Comparison of ENCODE assay signal across 1 cellular context in the genomic region with DNA sequence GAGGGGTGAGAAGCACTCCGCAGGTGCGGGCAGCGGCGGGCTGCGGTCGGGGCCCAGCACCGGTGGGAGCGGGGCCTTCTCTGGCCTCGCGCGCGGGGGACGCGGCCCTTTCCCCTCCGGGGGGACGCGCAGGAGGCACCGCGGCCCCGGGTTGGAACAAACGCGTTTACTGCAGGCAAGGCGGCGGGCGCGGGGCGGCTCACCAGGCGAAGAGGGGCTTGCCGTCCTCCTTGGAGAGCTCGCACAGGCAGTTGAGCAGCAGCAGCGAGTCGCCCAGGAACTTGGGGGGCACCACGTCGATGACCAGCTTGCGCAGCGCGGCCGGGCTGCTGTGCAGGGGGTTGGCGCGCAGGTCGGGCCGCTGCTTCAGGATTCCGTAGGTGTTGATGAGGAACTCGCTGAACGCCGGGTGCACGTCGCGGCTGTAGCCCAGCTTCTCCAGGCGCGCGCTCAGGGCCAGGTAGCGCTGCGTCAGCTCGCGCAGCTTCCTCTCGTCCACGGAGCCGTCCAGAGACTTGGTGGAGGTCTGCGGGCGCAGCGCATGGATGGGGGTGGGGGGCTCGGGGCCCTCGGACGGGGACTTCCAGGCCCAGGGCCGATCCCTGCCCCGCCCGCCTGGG.
TF ChIP-seq lines count a peak whose summit lies in the region.

No MANE protein-coding gene starts in this region.

TF ChIP-seq in SK-N-SH, 30 proteins besides CTCF, POLR2A, EP300 and RAD21 (continued from another document):
- TF ChIP-seq, protein P1, sequence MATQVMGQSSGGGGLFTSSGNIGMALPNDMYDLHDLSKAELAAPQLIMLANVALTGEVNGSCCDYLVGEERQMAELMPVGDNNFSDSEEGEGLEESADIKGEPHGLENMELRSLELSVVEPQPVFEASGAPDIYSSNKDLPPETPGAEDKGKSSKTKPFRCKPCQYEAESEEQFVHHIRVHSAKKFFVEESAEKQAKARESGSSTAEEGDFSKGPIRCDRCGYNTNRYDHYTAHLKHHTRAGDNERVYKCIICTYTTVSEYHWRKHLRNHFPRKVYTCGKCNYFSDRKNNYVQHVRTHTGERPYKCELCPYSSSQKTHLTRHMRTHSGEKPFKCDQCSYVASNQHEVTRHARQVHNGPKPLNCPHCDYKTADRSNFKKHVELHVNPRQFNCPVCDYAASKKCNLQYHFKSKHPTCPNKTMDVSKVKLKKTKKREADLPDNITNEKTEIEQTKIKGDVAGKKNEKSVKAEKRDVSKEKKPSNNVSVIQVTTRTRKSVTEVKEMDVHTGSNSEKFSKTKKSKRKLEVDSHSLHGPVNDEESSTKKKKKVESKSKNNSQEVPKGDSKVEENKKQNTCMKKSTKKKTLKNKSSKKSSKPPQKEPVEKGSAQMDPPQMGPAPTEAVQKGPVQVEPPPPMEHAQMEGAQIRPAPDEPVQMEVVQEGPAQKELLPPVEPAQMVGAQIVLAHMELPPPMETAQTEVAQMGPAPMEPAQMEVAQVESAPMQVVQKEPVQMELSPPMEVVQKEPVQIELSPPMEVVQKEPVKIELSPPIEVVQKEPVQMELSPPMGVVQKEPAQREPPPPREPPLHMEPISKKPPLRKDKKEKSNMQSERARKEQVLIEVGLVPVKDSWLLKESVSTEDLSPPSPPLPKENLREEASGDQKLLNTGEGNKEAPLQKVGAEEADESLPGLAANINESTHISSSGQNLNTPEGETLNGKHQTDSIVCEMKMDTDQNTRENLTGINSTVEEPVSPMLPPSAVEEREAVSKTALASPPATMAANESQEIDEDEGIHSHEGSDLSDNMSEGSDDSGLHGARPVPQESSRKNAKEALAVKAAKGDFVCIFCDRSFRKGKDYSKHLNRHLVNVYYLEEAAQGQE (IDR thresholded peaks at IDR 0.05; ENCODE audit: low read depth, low read length): no peak
- TF ChIP-seq FOSL2 (IDR thresholded peaks at IDR 0.05; ENCODE audit: borderline replicate concordance, low read depth) (no peak), YY1 (IDR thresholded peaks at IDR 0.05; ENCODE audit: low read depth) (no peak), GATA2 (CRISPR knock-in tag; IDR thresholded peaks at IDR 0.05) (no peak), CHD2 (IDR thresholded peaks at IDR 0.05; ENCODE audit: low read length, partially characterized antibody) (no peak), RXRA (IDR thresholded peaks at IDR 0.05; ENCODE audit: borderline replicate concordance, low read depth) (no peak), POLR2AphosphoS5 (IDR thresholded peaks at IDR 0.05; ENCODE audit: low read depth, low read length) (no peak)
- TF ChIP-seq, protein P2, sequence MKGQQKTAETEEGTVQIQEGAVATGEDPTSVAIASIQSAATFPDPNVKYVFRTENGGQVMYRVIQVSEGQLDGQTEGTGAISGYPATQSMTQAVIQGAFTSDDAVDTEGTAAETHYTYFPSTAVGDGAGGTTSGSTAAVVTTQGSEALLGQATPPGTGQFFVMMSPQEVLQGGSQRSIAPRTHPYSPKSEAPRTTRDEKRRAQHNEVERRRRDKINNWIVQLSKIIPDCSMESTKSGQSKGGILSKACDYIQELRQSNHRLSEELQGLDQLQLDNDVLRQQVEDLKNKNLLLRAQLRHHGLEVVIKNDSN (IDR thresholded peaks at IDR 0.05; ENCODE audit: borderline replicate concordance, low read depth): no peak
TF ChIP-seq in SK-N-SH: peak in this region for 0.
